In the genomic region with DNA sequence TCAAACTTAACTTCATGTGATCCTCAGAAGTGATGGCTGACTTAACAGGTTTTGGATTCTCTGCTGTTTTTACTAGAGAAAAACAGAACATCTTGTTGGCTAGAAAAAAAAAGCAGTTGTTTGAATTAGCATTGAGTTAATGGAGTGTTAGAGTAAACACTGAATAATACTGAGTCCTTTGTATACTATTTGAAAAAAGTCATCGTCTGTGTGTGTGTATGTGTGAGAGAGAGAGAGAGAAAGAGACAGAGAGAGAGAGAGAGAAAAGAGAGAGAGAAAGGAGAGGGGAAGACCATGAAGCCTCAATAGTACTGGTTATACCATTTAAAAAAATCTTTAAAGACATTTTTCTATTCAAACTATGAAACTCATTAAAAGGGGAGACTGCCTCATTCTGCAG, we compare ENCODE assay signal across 24 cellular contexts. TPM values are rescaled to one million over a fixed set of nuclear protein-coding genes. Genes with fewer than 3 reads are reported as not detected.
DNase-seq lines count a peak whose midpoint lies in the region; ATAC-seq, FAIRE-seq and TF ChIP-seq lines count a peak whose summit lies in the region.
"Had no signal": no experiment of that assay in that cellular context is flagged by ENCODE, and none has a peak within 500 bp of the region (broad histone marks: within the 10 kb centered on the region; RNA-seq: fewer than 3 reads in every experiment).

No MANE protein-coding gene starts in this region.

- H3K4me2 ChIP-seq in HepG2 (ENCODE audit: low read depth, low read length), result no peak overlapping the region
- H3K4me2 ChIP-seq: BLaER1 had no signal

- FAIRE-seq in HepG2 (lab: Jason Lieb, UNC), result no peak
- FAIRE-seq: G401.6 had no signal

- no peak overlapping the region for H2AFZ ChIP-seq in HepG2 (ENCODE audit: low read length)

- TF ChIP-seq POLR2A in HepG2 (IDR thresholded peaks at IDR 0.05; ENCODE audit: insufficient read depth in 1 of 2, low read depth in 2 of 2, low read length in 2 of 2) (no peak), right lobe of liver (IDR thresholded peaks at IDR 0.05) (no peak)

- 32% methylated on average over 1 of the region's 1 CpG for WGBS in HepG2 (ENCODE audit: low lambda C conversion rate)
- 73% methylated on average over 1 of the region's 1 CpG for WGBS in right lobe of liver (ENCODE audit: insufficient coverage, low coverage, low lambda C conversion rate, missing lambda C conversion rate)

- no peak for TF ChIP-seq RAD21 in HepG2 (CRISPR knock-in tag; IDR thresholded peaks at IDR 0.05)

- in situ Hi-C loops in HepG2 (cut with HindIII; ENCODE audit: extremely low pct_ligation_motif_present, low pct_unique_long_range_greater_than_20kb), result no loop called here

- TF ChIP-seq CTCF in HepG2 (CRISPR knock-in tag; IDR thresholded peaks at IDR 0.05) (no peak), right lobe of liver (IDR thresholded peaks at IDR 0.05) (no peak)

- peaks cover 0 to 1% of the 10 kb centered on the region in 2 experiments; a peak in 1 of 5 replicates for H3K36me3 ChIP-seq in HepG2 (replicated peaks in 1 of 2; ENCODE audit: control insufficient read depth in 1 of 2, insufficient read depth in 2 of 2, low read length in 2 of 2)
- H3K36me3 ChIP-seq in right lobe of liver, result no peaks in the 10 kb centered on the region
- H3K36me3 ChIP-seq: BLaER1, HAP-1 had no signal

- BruUV-seq in HepG2 (replicated peaks; lab: Mats Ljungman, UMichigan), result no TSS peak

- no peaks in the 10 kb centered on the region for H3K9me3 ChIP-seq in HepG2 (ENCODE audit: low read length)
- H3K9me3 ChIP-seq in right lobe of liver, result no peaks in the 10 kb centered on the region
- H3K9me3 ChIP-seq: HAP-1 had no signal

- intact Hi-C loops in HepG2 (cut with micrococcal nuclease; ENCODE audit: unreplicated experiment), result no loop called here
- intact Hi-C loops in right lobe of liver (cut with DNase I), result no loop called here

- H3K27me3 ChIP-seq in HepG2 (ENCODE audit: control insufficient read depth in 1 of 2, insufficient read depth in 2 of 2, low read length in 2 of 2) (no peaks in the 10 kb centered on the region), right lobe of liver (no peaks in the 10 kb centered on the region)
- H3K27me3 ChIP-seq: BLaER1 had no signal

- TF ChIP-seq EP300 in HepG2 (IDR thresholded peaks at IDR 0.05; ENCODE audit: low read depth in 2 of 2, low read length in 2 of 2) (no peak), HepG2 (CRISPR knock-in tag; IDR thresholded peaks at IDR 0.05; ENCODE audit: borderline replicate concordance) (no peak)

- H3K4me1 ChIP-seq in HepG2 (ENCODE audit: insufficient read depth, low read length) (peaks cover 71% of the 10 kb centered on the region), right lobe of liver (peaks cover 0 to 4% (median 1%) of the 10 kb centered on the region in 4 donors)
- H3K4me1 ChIP-seq: BLaER1 had no signal

- DNase-seq in HepG2 (ENCODE audit: low spot score) (no peak), right lobe of liver (no peak), foreskin melanocyte (peak; percentile 35), pons (ENCODE audit: low spot score) (peak; percentile 24), NOMO-1 treated with dmso at 0.1 percent for 144 hours (lab: John Stamatoyannopoulos, UW; ENCODE audit: unreplicated experiment) (no peak)
- DNase-seq in activated naive CD4-positive, alpha-beta T cell treated with Interleukin-2 at 50 U/mL for 16 hours, result no peak
- DNase-seq: CD4-positive, CD25-positive, alpha-beta regulatory T cell; DMS153; GOT3; Karpas-422; NCI-H1092 treated with DMSO at 0.1 percent for 48 hours; NCI-H1436; NCI-H187; NCI-H2107; NCI-H524; NCI-H82; NK-92 treated with Interleukin-12 subunit alpha and Interleukin-12 subunit beta, amount 100 ng/mL, for 24 hours; Right ventricle myocardium superior; RPMI8226 had no signal

- CTCF ChIA-PET in HepG2 (lab: Yijun Ruan, JAX; ENCODE audit: low intra/inter-chr PET ratio, low total read pairs), result no interaction called here

- no peaks in the 10 kb centered on the region for H4K20me1 ChIP-seq in HepG2 (ENCODE audit: insufficient read depth, low read length)
- H4K20me1 ChIP-seq: BLaER1 had no signal

- H3K4me3 ChIP-seq in HepG2 (replicated peaks in 1 of 3; ENCODE audit: insufficient read depth in 1 of 3, low read depth in 2 of 3, low read length in 3 of 3) (no peak overlapping the region), right lobe of liver (no peak overlapping the region)
- H3K4me3 ChIP-seq: BLaER1, HAP-1 had no signal

- H3K9ac ChIP-seq in HepG2 (ENCODE audit: insufficient read depth, low read depth, low read length), result no peak overlapping the region
- H3K9ac ChIP-seq: BLaER1 had no signal

- peaks cover 60% of the 10 kb centered on the region for H3K79me2 ChIP-seq in HepG2 (ENCODE audit: insufficient read depth, low read length)

- no peak overlapping the region for H3K27ac ChIP-seq in HepG2 (ENCODE audit: extremely low read length, insufficient read depth, low read length)
- H3K27ac ChIP-seq in right lobe of liver, result no peak overlapping the region
- H3K27ac ChIP-seq: BLaER1, HL-60 had no signal

- POLR2A ChIA-PET in HepG2 (lab: Yijun Ruan, JAX), result no interaction called here

- ATAC-seq in HepG2 (no peak), right lobe of liver (no peak), GM18511 (IDR thresholded peaks at IDR 0.05; ENCODE audit: unreplicated experiment) (no peak)

TF ChIP-seq in HepG2, 621 proteins besides CTCF, POLR2A, EP300 and RAD21:
- no peak for TF ChIP-seq SRY (CRISPR knock-in tag; IDR thresholded peaks at IDR 0.05)
- TF ChIP-seq SOX13 (IDR thresholded peaks at IDR 0.05), result no peak
- peak in 1 of 2 experiments; percentile 24; a peak in 1 of 4 replicates for TF ChIP-seq SOX13 (CRISPR knock-in tag; conservative IDR thresholded peaks at IDR 0.05 in 1 of 2, IDR thresholded peaks at IDR 0.05 in 1 of 2)
- TF ChIP-seq, protein P1, sequence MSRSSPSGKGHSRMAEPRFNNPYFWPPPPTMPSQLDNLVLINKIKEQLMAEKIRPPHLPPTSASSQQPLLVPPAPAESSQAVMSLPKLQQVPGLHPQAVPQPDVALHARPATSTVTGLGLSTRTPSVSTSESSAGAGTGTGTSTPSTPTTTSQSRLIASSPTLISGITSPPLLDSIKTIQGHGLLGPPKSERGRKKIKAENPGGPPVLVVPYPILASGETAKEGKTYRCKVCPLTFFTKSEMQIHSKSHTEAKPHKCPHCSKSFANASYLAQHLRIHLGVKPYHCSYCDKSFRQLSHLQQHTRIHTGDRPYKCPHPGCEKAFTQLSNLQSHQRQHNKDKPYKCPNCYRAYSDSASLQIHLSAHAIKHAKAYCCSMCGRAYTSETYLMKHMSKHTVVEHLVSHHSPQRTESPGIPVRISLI (CRISPR knock-in tag; IDR thresholded peaks at IDR 0.05; ENCODE audit: borderline replicate concordance), result peak; percentile 50; the same call in 1 of the 2 replicates

RNA-seq across cellular contexts. Expression of a gene that starts 10.3 kb away (rescaled TPM):
- total RNA-seq in HepG2 (2016; rRNA removed; fragmentation: Illumina TruSeq; extraction: Trizol), result 7.1 and 7.3 TPM in 2 replicates
- total RNA-seq in HepG2 (2016; cell fraction: cytosol; rRNA removed; fragmentation: Illumina TruSeq; extraction: Trizol; ENCODE audit: low read depth), result 0.62 and 0.71 TPM in 2 replicates
- 6.7 and 7.7 TPM in 2 replicates for total RNA-seq in HepG2 (2016; cell fraction: insoluble cytoplasmic fraction; rRNA removed; fragmentation: Illumina TruSeq; extraction: Trizol)
- 2.9 and 3.1 TPM in 2 replicates for total RNA-seq in HepG2 (2016; cell fraction: membrane; rRNA removed; fragmentation: Illumina TruSeq; extraction: Trizol)
- 6.0 and 6.7 TPM in 2 replicates for total RNA-seq in HepG2 (2016; cell fraction: nucleus; rRNA removed; fragmentation: Illumina TruSeq; extraction: Trizol)
- 2.3 and 2.5 TPM in 2 replicates for polyA plus RNA-seq in HepG2 (2011; rRNA removed)
- 1.6 and 1.9 TPM in 2 replicates for polyA plus RNA-seq in HepG2 (2011; cell fraction: cytosol; rRNA removed)
- polyA plus RNA-seq in HepG2 (2011; cell fraction: nucleus; rRNA removed), result 4.2 and 4.6 TPM in 2 replicates
- 3.8 and 4.2 TPM in 2 replicates for polyA plus RNA-seq in HepG2 (2012)
- polyA plus RNA-seq in HepG2 (2016; cell fraction: cytosol; fragmentation: Illumina TruSeq; extraction: Trizol; ENCODE audit: low read depth), result 0.28 and 0.36 TPM in 2 replicates
- polyA plus RNA-seq in HepG2 (2016; cell fraction: insoluble cytoplasmic fraction; fragmentation: Illumina TruSeq; extraction: Trizol; ENCODE audit: low read depth), result 6.6 and 6.9 TPM in 2 replicates
- 1.2 and 1.4 TPM in 2 replicates for polyA plus RNA-seq in HepG2 (2016; cell fraction: membrane; fragmentation: Illumina TruSeq; extraction: Trizol; ENCODE audit: low read depth)
- polyA plus RNA-seq in HepG2 (2016; cell fraction: nucleus; fragmentation: Illumina TruSeq; extraction: Trizol; ENCODE audit: insufficient read depth, low read depth), result 8.0 and 9.2 TPM in 2 replicates
- polyA minus RNA-seq in HepG2 (2011; rRNA and poly(A)+ RNA removed; ENCODE audit: low replicate concordance), result 2.2 and 6.9 TPM in 2 replicates
- polyA minus RNA-seq in HepG2 (2011; cell fraction: cytosol; rRNA and poly(A)+ RNA removed), result 5.0 and 5.1 TPM in 2 replicates
- polyA minus RNA-seq in HepG2 (2011; cell fraction: nucleus; rRNA and poly(A)+ RNA removed), result 13.9 and 14.8 TPM in 2 replicates
- total RNA-seq in right lobe of liver, result 1 to 10 TPM; 2.6 to 6.9 (median 3.4) TPM
- total RNA-seq: CD4-positive, CD25-positive, alpha-beta regulatory T cell had no signal
- polyA plus RNA-seq: CD4-positive, CD25-positive, alpha-beta regulatory T cell had no signal

Comparison
In these comparisons a context has a peak if more than half of its experiments do, and no peak if none do; other contexts are left out.
1. DNase-seq: peak in foreskin melanocyte (single experiment) and pons (single experiment); none in HepG2 (single experiment), right lobe of liver (0 of 3), activated naive CD4-positive, alpha-beta T cell treated with Interleukin-2 at 50 U/mL for 16 hours (single experiment) and NOMO-1 treated with dmso at 0.1 percent for 144 hours (single experiment).